In genomic region chr9:130172161-130172857, GRCh38 we compare ENCODE assay signal across 8 cellular contexts. TPM values are rescaled to one million over a fixed set of nuclear protein-coding genes. Genes with fewer than 3 reads are reported as not detected.
DNase-seq lines count a peak whose midpoint lies in the region; ATAC-seq, FAIRE-seq and TF ChIP-seq lines count a peak whose summit lies in the region.

TSS of gene NCS1 (plus strand) at chr9:130172404. CDS start at chr9:130172664, 260 bp downstream.

- TF ChIP-seq EP300 in esophagus muscularis mucosa (IDR thresholded peaks at IDR 0.05): no peak

- H3K4me1 Mint-ChIP-seq in activated T-cell treated with anti-CD3 and anti-CD28 coated beads, Interleukin-2, amount 50 U/mL, for 4 hours (ENCODE audit: low read depth): peaks cover 2% of the 10 kb centered on the region

- peaks cover 0 to 5% (median 0%) of the 10 kb centered on the region in 4 donors for H3K27me3 ChIP-seq in esophagus muscularis mucosa

- no peaks in the 10 kb centered on the region for H3K36me3 ChIP-seq in esophagus muscularis mucosa
- no peaks in the 10 kb centered on the region for H3K36me3 ChIP-seq in mucosa of descending colon (ENCODE audit: low read depth)

- no CpG with 5 or more reads among the region's 101 CpGs for WGBS in esophagus muscularis mucosa

- H3K4me3 ChIP-seq in esophagus muscularis mucosa: peak within 1 kb of the TSS; percentile 72 to 91 (median 76)
- no peak within 1 kb of the TSS for H3K4me3 ChIP-seq in mucosa of descending colon

- H3K27me3 Mint-ChIP-seq in activated T-cell treated with anti-CD3 and anti-CD28 coated beads, Interleukin-2, amount 50 U/mL, for 4 hours (ENCODE audit: low read depth): peaks cover 18% of the 10 kb centered on the region

- no peaks in the 10 kb centered on the region for H3K9me3 Mint-ChIP-seq in activated T-cell treated with anti-CD3 and anti-CD28 coated beads, Interleukin-2, amount 50 U/mL, for 4 hours

- peaks cover 9 to 55% (median 50%) of the 10 kb centered on the region in 4 donors for H3K4me1 ChIP-seq in esophagus muscularis mucosa
- H3K4me1 ChIP-seq in mucosa of descending colon (ENCODE audit: low read depth): peaks cover 3% of the 10 kb centered on the region

- peak within 1 kb of the TSS; percentile 91 to 97 (median 96) for H3K27ac ChIP-seq in esophagus muscularis mucosa (replicated peaks in 1 of 4)

- peak within 1 kb of the TSS; percentile 78 for H3K4me3 Mint-ChIP-seq in activated T-cell treated with anti-CD3 and anti-CD28 coated beads, Interleukin-2, amount 50 U/mL, for 4 hours

- no peaks in the 10 kb centered on the region for H3K36me3 Mint-ChIP-seq in activated T-cell treated with anti-CD3 and anti-CD28 coated beads, Interleukin-2, amount 50 U/mL, for 4 hours (ENCODE audit: insufficient read depth)

- intact Hi-C loops in esophagus muscularis mucosa (cut with DNase I): loop anchor here (5.0 kb wide), 2 partner anchors 45 to 65 kb away; no protein-coding TSS in a partner anchor
- intact Hi-C loops in mucosa of descending colon (cut with DNase I, micrococcal nuclease): loop anchor here in 1 of 2 donors (10.0 kb wide), 1 partner anchor 58 kb away; no protein-coding TSS in a partner anchor

- DNase-seq in GM19239 (ENCODE audit: insufficient read length, low spot score) (peak; percentile 61), NCI-H748 treated with DMSO at 0.1 percent for 48 hours (lab: John Stamatoyannopoulos, UW) (peak; percentile 33), esophagus muscularis mucosa (ENCODE audit: extremely low spot score) (no peak), mucosa of descending colon (peak; percentile 69 to 83 (median 73)), DMS114 treated with DMSO at 0.1 percent for 48 hours (lab: John Stamatoyannopoulos, UW; ENCODE audit: unreplicated experiment) (no peak)
- DNase-seq in activated T-cell treated with anti-CD3 and anti-CD28 coated beads, Interleukin-2, amount 50 U/mL, for 4 hours: peak; percentile 58
- peak; percentile 11 to 40 for DNase-seq in stimulated activated CD8-positive, alpha-beta memory T cell treated with anti-CD3 and anti-CD28 coated beads, Interleukin-4, amount 100 ng/mL, for 4 hours (ENCODE audit: low read depth in 2 of 2, low spot score in 1 of 2)

- no peak for TF ChIP-seq CTCF in esophagus muscularis mucosa (IDR thresholded peaks at IDR 0.05)
- no peak for TF ChIP-seq CTCF in mucosa of descending colon (IDR thresholded peaks at IDR 0.05)

- H3K9me3 ChIP-seq in esophagus muscularis mucosa (no peaks in the 10 kb centered on the region), mucosa of descending colon (no peaks in the 10 kb centered on the region)

- no peak for TF ChIP-seq POLR2A in esophagus muscularis mucosa (IDR thresholded peaks at IDR 0.05; ENCODE audit: low read depth)

- FAIRE-seq in GM19239 (lab: Jason Lieb, UNC): no peak

- peak; percentile 76 for ATAC-seq in activated T-cell treated with anti-CD3 and anti-CD28 coated beads, Interleukin-2, amount 50 U/mL, for 4 hours
- ATAC-seq in mucosa of descending colon (peak; percentile 81), GM18498 (IDR thresholded peaks at IDR 0.05; ENCODE audit: unreplicated experiment) (no peak)

RNA-seq across cellular contexts. Expression of gene NCS1, which starts in this region (rescaled TPM):
- 10 to 100 TPM; 23.8 to 27.5 (median 24.1) TPM for total RNA-seq in activated T-cell treated with anti-CD3 and anti-CD28 coated beads, Interleukin-2, amount 50 U/mL, for 4 hours
- total RNA-seq in esophagus muscularis mucosa (100 to 1,000 TPM; 100 to 206 (median 122) TPM), mucosa of descending colon (100 to 1,000 TPM in 1 of 3 donors, 10 to 100 TPM in 1, 1 to 10 TPM in 1; 4.1 to 196 (median 10.7) TPM)

Comparison
In these comparisons a context has a peak if more than half of its experiments do, and no peak if none do; other contexts are left out.
1. DNase-seq: peak in GM19239 (single experiment), NCI-H748 treated with DMSO at 0.1 percent for 48 hours (single experiment), activated T-cell treated with anti-CD3 and anti-CD28 coated beads, Interleukin-2, amount 50 U/mL, for 4 hours (single experiment), mucosa of descending colon (3 of 3) and stimulated activated CD8-positive, alpha-beta memory T cell treated with anti-CD3 and anti-CD28 coated beads, Interleukin-4, amount 100 ng/mL, for 4 hours (2 of 2); none in esophagus muscularis mucosa (single experiment) and DMS114 treated with DMSO at 0.1 percent for 48 hours (single experiment).